Comparison of ENCODE assay signal across 8 cellular contexts in genomic region chr9:111691686-111692329, GRCh38. TPM values are rescaled to one million over a fixed set of nuclear protein-coding genes. Genes with fewer than 3 reads are reported as not detected.
A peak's percentile ranks its signal among the peaks of the same experiment; 100 is the strongest.
DNase-seq lines count a peak whose midpoint lies in the region; ATAC-seq and TF ChIP-seq lines count a peak whose summit lies in the region.

No MANE protein-coding gene starts in this region.

- no peaks in the 10 kb centered on the region for H3K9me3 ChIP-seq in neural progenitor cell (ENCODE audit: low read depth)

- peaks cover 12% of the 10 kb centered on the region for H3K4me1 ChIP-seq in neural progenitor cell

- ATAC-seq in stimulated activated naive CD8-positive, alpha-beta T cell treated with anti-CD3 and anti-CD28 coated beads, Interleukin-15, Interleukin-2, amounts not matched to agents 100 U/mL and 50 U/mL, for 24 hours = peak; percentile 36
- ATAC-seq in stimulated activated naive CD8-positive, alpha-beta T cell treated with anti-CD3 and anti-CD28 coated beads, Interleukin-15, amount 100 ng/mL, for 72 hours = no peak
- ATAC-seq in natural killer cell treated with Interleukin-12 subunit alpha and Interleukin-12 subunit beta and Interleukin-15 and Interleukin-18, amount 100 ng/mL, for 72 hours = no peak
- no peak for ATAC-seq in GM18520 (IDR thresholded peaks at IDR 0.05; ENCODE audit: unreplicated experiment)

- peak; percentile 37 for TF ChIP-seq CTCF in cardiac fibroblast (IDR thresholded peaks at IDR 0.05; ENCODE audit: low read depth, low read length)
- peak; percentile 45 for TF ChIP-seq CTCF in neural progenitor cell (IDR thresholded peaks at IDR 0.05)

- no peaks in the 10 kb centered on the region for H3F3A ChIP-seq in neural progenitor cell (ENCODE audit: low read depth)

- no peaks in the 10 kb centered on the region for H4K20me1 ChIP-seq in neural progenitor cell (ENCODE audit: low read depth)

- H3K27me3 ChIP-seq in neural progenitor cell = no peaks in the 10 kb centered on the region

- peaks cover 6% of the 10 kb centered on the region for H3K4me1 Mint-ChIP-seq in stimulated activated naive CD8-positive, alpha-beta T cell treated with anti-CD3 and anti-CD28 coated beads, Interleukin-15, amount 100 ng/mL, for 72 hours
- peaks cover 5% of the 10 kb centered on the region for H3K4me1 Mint-ChIP-seq in neural progenitor cell
- H3K4me1 Mint-ChIP-seq in natural killer cell treated with Interleukin-12 subunit alpha and Interleukin-12 subunit beta and Interleukin-15 and Interleukin-18, amount 100 ng/mL, for 72 hours (ENCODE audit: low read depth in 2 of 2) = no peaks in the 10 kb centered on the region

- H3K4me3 Mint-ChIP-seq in stimulated activated naive CD8-positive, alpha-beta T cell treated with anti-CD3 and anti-CD28 coated beads, Interleukin-15, amount 100 ng/mL, for 72 hours = no peak overlapping the region
- no peak overlapping the region for H3K4me3 Mint-ChIP-seq in neural progenitor cell
- no peak overlapping the region for H3K4me3 Mint-ChIP-seq in natural killer cell treated with Interleukin-12 subunit alpha and Interleukin-12 subunit beta and Interleukin-15 and Interleukin-18, amount 100 ng/mL, for 72 hours

- no peak overlapping the region for H3K4me3 ChIP-seq in cardiac fibroblast (replicated peaks in 1 of 2; ENCODE audit: low read depth in 2 of 2, low read length in 2 of 2)
- no peak overlapping the region for H3K4me3 ChIP-seq in neural progenitor cell

- no peak overlapping the region for H3K27ac ChIP-seq in neural progenitor cell

- peak overlapping the region; percentile 1 for H3K4me2 ChIP-seq in neural progenitor cell

- H3K27me3 Mint-ChIP-seq in stimulated activated naive CD8-positive, alpha-beta T cell treated with anti-CD3 and anti-CD28 coated beads, Interleukin-15, amount 100 ng/mL, for 72 hours = no peaks in the 10 kb centered on the region
- H3K27me3 Mint-ChIP-seq in neural progenitor cell (ENCODE audit: insufficient read depth, low read depth) = no peaks in the 10 kb centered on the region
- H3K27me3 Mint-ChIP-seq in natural killer cell treated with Interleukin-12 subunit alpha and Interleukin-12 subunit beta and Interleukin-15 and Interleukin-18, amount 100 ng/mL, for 72 hours = no peaks in the 10 kb centered on the region

- H3K36me3 ChIP-seq in neural progenitor cell = no peaks in the 10 kb centered on the region

- H3K36me3 Mint-ChIP-seq in neural progenitor cell = no peaks in the 10 kb centered on the region
- peaks cover 2% of the 10 kb centered on the region for H3K36me3 Mint-ChIP-seq in natural killer cell treated with Interleukin-12 subunit alpha and Interleukin-12 subunit beta and Interleukin-15 and Interleukin-18, amount 100 ng/mL, for 72 hours

- no peak overlapping the region for H3K9ac ChIP-seq in neural progenitor cell

- no peak overlapping the region for H2AFZ ChIP-seq in neural progenitor cell (replicated peaks)

- no peak for DNase-seq in stimulated activated naive CD8-positive, alpha-beta T cell treated with anti-CD3 and anti-CD28 coated beads, Interleukin-15, Interleukin-2, amounts not matched to agents 100 U/mL and 50 U/mL, for 24 hours
- DNase-seq in stimulated activated naive CD8-positive, alpha-beta T cell treated with anti-CD3 and anti-CD28 coated beads, Interleukin-15, amount 100 ng/mL, for 72 hours = no peak
- DNase-seq in NCI-H2227 treated with DMSO at 0.1 percent for 48 hours (lab: John Stamatoyannopoulos, UW) (peak; percentile 35), cardiac fibroblast (ENCODE audit: low read depth in 2 of 2) (peak; percentile 64 to 68), neural progenitor cell (ENCODE audit: low spot score) (no peak), NCI-H2081 treated with DMSO at 0.1 percent for 48 hours (lab: John Stamatoyannopoulos, UW) (no peak)
- no peak for DNase-seq in natural killer cell treated with Interleukin-12 subunit alpha and Interleukin-12 subunit beta and Interleukin-15 and Interleukin-18, amount 100 ng/mL, for 72 hours (ENCODE audit: low spot score)

- H3K79me2 ChIP-seq in neural progenitor cell (ENCODE audit: low read depth) = no peaks in the 10 kb centered on the region

- no peaks in the 10 kb centered on the region for H3K9me3 Mint-ChIP-seq in stimulated activated naive CD8-positive, alpha-beta T cell treated with anti-CD3 and anti-CD28 coated beads, Interleukin-15, amount 100 ng/mL, for 72 hours
- no peaks in the 10 kb centered on the region for H3K9me3 Mint-ChIP-seq in neural progenitor cell
- no peaks in the 10 kb centered on the region for H3K9me3 Mint-ChIP-seq in natural killer cell treated with Interleukin-12 subunit alpha and Interleukin-12 subunit beta and Interleukin-15 and Interleukin-18, amount 100 ng/mL, for 72 hours

- no peak overlapping the region for H3K27ac Mint-ChIP-seq in stimulated activated naive CD8-positive, alpha-beta T cell treated with anti-CD3 and anti-CD28 coated beads, Interleukin-15, amount 100 ng/mL, for 72 hours
- no peak overlapping the region for H3K27ac Mint-ChIP-seq in neural progenitor cell
- no peak overlapping the region for H3K27ac Mint-ChIP-seq in natural killer cell treated with Interleukin-12 subunit alpha and Interleukin-12 subunit beta and Interleukin-15 and Interleukin-18, amount 100 ng/mL, for 72 hours

RNA-seq across cellular contexts. Expression of gene GNG10, which starts 30.4 kb away (rescaled TPM):
- total RNA-seq in neural progenitor cell (ENCODE audit: low replicate concordance) = 84.6 and 128 TPM in 2 replicates
- total RNA-seq in natural killer cell treated with Interleukin-12 subunit alpha and Interleukin-12 subunit beta and Interleukin-15 and Interleukin-18, amount 100 ng/mL, for 72 hours = 10 to 100 TPM; 22.0 to 23.0 TPM

Comparison
In these comparisons a context has a peak if more than half of its experiments do, and no peak if none do; other contexts are left out.
1. DNase-seq: peak in NCI-H2227 treated with DMSO at 0.1 percent for 48 hours (single experiment) and cardiac fibroblast (2 of 2); none in stimulated activated naive CD8-positive, alpha-beta T cell treated with anti-CD3 and anti-CD28 coated beads, Interleukin-15, Interleukin-2, amounts not matched to agents 100 U/mL and 50 U/mL, for 24 hours (single experiment), stimulated activated naive CD8-positive, alpha-beta T cell treated with anti-CD3 and anti-CD28 coated beads, Interleukin-15, amount 100 ng/mL, for 72 hours (0 of 2), neural progenitor cell (single experiment), NCI-H2081 treated with DMSO at 0.1 percent for 48 hours (single experiment) and natural killer cell treated with Interleukin-12 subunit alpha and Interleukin-12 subunit beta and Interleukin-15 and Interleukin-18, amount 100 ng/mL, for 72 hours (single experiment).